ENCODE assay signal across 8 cellular contexts in genomic region chr22:46057762-46058420, GRCh38.
DNase-seq lines count a peak whose midpoint lies in the region; ATAC-seq, FAIRE-seq and TF ChIP-seq lines count a peak whose summit lies in the region.

No MANE protein-coding gene starts in this region.

- H3K27ac ChIP-seq in neutrophil: peak overlapping the region; percentile 70

- H3K4me3 ChIP-seq in BJ (ENCODE audit: low read depth, low read length) (peak overlapping the region; percentile 20), neutrophil (ENCODE audit: low read depth in 1 of 2, low read length in 1 of 2) (no peak overlapping the region)

- H3K9me3 ChIP-seq in neutrophil: no peaks in the 10 kb centered on the region

- ATAC-seq in GM19025 (IDR thresholded peaks at IDR 0.05; ENCODE audit: low read depth, unreplicated experiment) (peak; percentile 68), HG03442 (IDR thresholded peaks at IDR 0.05; ENCODE audit: unreplicated experiment) (peak; percentile 47), SK-N-SH treated with all-trans-retinoic acid at 6 μM for 48 hours (peak; percentile 12)

- POLR2A ChIA-PET in BJ (lab: Charles Lee): no interaction called here

- TF ChIP-seq CTCF in BJ (IDR thresholded peaks at IDR 0.05; ENCODE audit: insufficient read depth, low read depth, low read length): no peak
- no peak for TF ChIP-seq CTCF in neutrophil (IDR thresholded peaks at IDR 0.05)

- DNase-seq in BJ (ENCODE audit: low read depth) (no peak), HUDEP-2 (lab: John Stamatoyannopoulos, UW; ENCODE audit: unreplicated experiment in 76 of 76) (no peak), NCI-H82 (lab: John Stamatoyannopoulos, UW) (no peak)

- H3K36me3 ChIP-seq in BJ (ENCODE audit: control insufficient read depth, insufficient read depth, low read length) (no peaks in the 10 kb centered on the region), neutrophil (peaks cover 19% of the 10 kb centered on the region)

- FAIRE-seq in endometrium (lab: Jason Lieb, UNC): peak; percentile 91

- peaks cover 17 to 47% of the 10 kb centered on the region in 2 experiments for H3K4me1 ChIP-seq in neutrophil (ENCODE audit: control insufficient read depth in 1 of 2, insufficient read depth in 1 of 2, low read depth in 1 of 2, low read length in 1 of 2)

- CTCF ChIA-PET in BJ (lab: Yijun Ruan, JAX): interaction anchor here (0.7 to 2.1 kb wide), 4 partner anchors 9 to 52 kb away, joined by 3 to 8 read pairs (median 4); no protein-coding TSS in a partner anchor

- H3K27me3 ChIP-seq in BJ (ENCODE audit: control insufficient read depth, insufficient read depth, low read length): no peaks in the 10 kb centered on the region
- H3K27me3 ChIP-seq in neutrophil: peaks cover 9% of the 10 kb centered on the region

TF ChIP-seq in SK-N-SH treated with all-trans-retinoic acid at 6 μM for 48 hours, 23 proteins besides CTCF, POLR2A, EP300 and RAD21:
- TF ChIP-seq ZNF70 (CRISPR knock-in tag; IDR thresholded peaks at IDR 0.05): no peak
- no peak for TF ChIP-seq TCF4 (CRISPR knock-in tag; IDR thresholded peaks at IDR 0.05; ENCODE audit: borderline replicate concordance)

Comparison
In these comparisons a context has a peak if more than half of its experiments do, and no peak if none do; other contexts are left out.
1. ATAC-seq: peak in every context shown above with its lines; median percentile 68 in GM19025; 47 in HG03442; 12 in SK-N-SH treated with all-trans-retinoic acid at 6 μM for 48 hours.